ENCODE assay signal across 1 cellular context in the genomic region with DNA sequence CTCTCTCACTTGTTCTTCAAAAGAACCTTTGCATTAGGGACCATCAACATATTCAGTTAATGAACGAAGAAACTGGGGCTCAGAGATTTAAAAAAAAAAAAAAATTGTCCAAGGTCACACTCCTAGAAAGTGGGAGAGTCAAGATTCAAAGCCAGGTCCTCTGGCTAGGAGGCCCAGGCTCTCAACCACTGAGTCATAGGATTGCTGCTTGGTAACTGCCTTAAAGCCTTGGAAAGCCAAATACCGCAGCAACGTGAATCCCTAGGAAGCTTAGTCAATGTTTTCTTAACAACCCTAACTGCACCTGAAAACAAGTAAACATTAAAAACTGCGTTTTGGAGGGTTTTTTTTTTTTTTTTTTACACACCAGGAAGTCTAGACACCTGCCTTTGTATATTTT.
TF ChIP-seq lines count a peak whose summit lies in the region.

No MANE protein-coding gene starts in this region.

TF ChIP-seq in IMR-90, 13 proteins besides CTCF, POLR2A, EP300 and RAD21 (continued from another document):
- TF ChIP-seq USF2 (IDR thresholded peaks at IDR 0.05; ENCODE audit: low read depth, low read length) (no peak), ELK1 (IDR thresholded peaks at IDR 0.05; ENCODE audit: borderline replicate concordance, low read depth, low read length) (no peak), CHD1 (IDR thresholded peaks at IDR 0.05; ENCODE audit: low read depth, low read length) (no peak; the same call in 1 of the 2 replicates), BHLHE40 (IDR thresholded peaks at IDR 0.05; ENCODE audit: low read depth, low read length) (peak; percentile 75), MAZ (IDR thresholded peaks at IDR 0.05; ENCODE audit: borderline replicate concordance, low read depth, low read length) (0 out of 2 replicates have a peak, but pooled peaks have one; percentile 23), RCOR1 (IDR thresholded peaks at IDR 0.05; ENCODE audit: insufficient replicate concordance, low read length) (no peak), SMC3 (IDR thresholded peaks at IDR 0.05; ENCODE audit: low read depth, low read length) (no peak), CEBPB (IDR thresholded peaks at IDR 0.05; ENCODE audit: low read depth, low read length) (peak; percentile 22; the same call in 1 of the 2 replicates), NFE2L2 (IDR thresholded peaks at IDR 0.05; ENCODE audit: low read depth, low read length) (peak; percentile 41; the same call in 1 of the 2 replicates)
TF ChIP-seq in IMR-90: peak in this region for 6.
